In genomic region chr16:1448536-1449116, GRCh38 we compare ENCODE assay signal across 2 cellular contexts.
TF ChIP-seq lines count a peak whose summit lies in the region.

No MANE protein-coding gene starts in this region.

TF ChIP-seq in IMR-90, 13 proteins besides CTCF, POLR2A, EP300 and RAD21:
- TF ChIP-seq FOS (IDR thresholded peaks at IDR 0.05; ENCODE audit: low read depth, low read length) (no peak), USF2 (IDR thresholded peaks at IDR 0.05; ENCODE audit: low read depth, low read length) (no peak)
TF ChIP-seq in IMR-90: peak in this region for 0.

TF ChIP-seq in H1, 55 proteins besides CTCF, POLR2A, EP300 and RAD21:
- no peak for TF ChIP-seq TEAD4 (IDR thresholded peaks at IDR 0.05; ENCODE audit: low read depth, low read length)
- no peak for TF ChIP-seq BACH1 (IDR thresholded peaks at IDR 0.05; ENCODE audit: low read length)
- TF ChIP-seq SIN3A (conservative IDR thresholded peaks at IDR 0.05 in 1 of 2, IDR thresholded peaks at IDR 0.05 in 1 of 2; ENCODE audit: low read depth in 1 of 2, low read length in 2 of 2) = no peak
- TF ChIP-seq SIX5 (IDR thresholded peaks at IDR 0.05; ENCODE audit: low read depth, low read length) = no peak
- no peak for TF ChIP-seq POU5F1 (IDR thresholded peaks at IDR 0.05; ENCODE audit: low read depth, low read length)
- TF ChIP-seq YY1 (IDR thresholded peaks at IDR 0.05; ENCODE audit: low read depth, low read length) = no peak
- no peak for TF ChIP-seq NANOG (IDR thresholded peaks at IDR 0.05; ENCODE audit: insufficient read depth, low read depth, low read length, poor library complexity, severe bottlenecking)
- TF ChIP-seq KDM4A (IDR thresholded peaks at IDR 0.05; ENCODE audit: low read depth, low read length, severe bottlenecking) = no peak
- no peak for TF ChIP-seq JUND (IDR thresholded peaks at IDR 0.05; ENCODE audit: low read length)
- TF ChIP-seq CHD2 (IDR thresholded peaks at IDR 0.05; ENCODE audit: low read length) = no peak
- no peak for TF ChIP-seq GABPA (IDR thresholded peaks at IDR 0.05; ENCODE audit: borderline replicate concordance, insufficient read depth, low read length)
- TF ChIP-seq EGR1 (IDR thresholded peaks at IDR 0.05; ENCODE audit: borderline replicate concordance, low read depth, low read length) = no peak
- no peak for TF ChIP-seq HDAC6 (IDR thresholded peaks at IDR 0.05; ENCODE audit: low read depth, low read length)
- no peak for TF ChIP-seq BCL11A (IDR thresholded peaks at IDR 0.05; ENCODE audit: low read depth in 2 of 2, low read length in 2 of 2)
- no peak for TF ChIP-seq CTBP2 (IDR thresholded peaks at IDR 0.05; ENCODE audit: borderline replicate concordance, insufficient read depth, insufficient read length, low read length)
- no peak for TF ChIP-seq ATF3 (IDR thresholded peaks at IDR 0.05; ENCODE audit: insufficient read depth, low read depth, low read length)
- no peak for TF ChIP-seq NRF1 (IDR thresholded peaks at IDR 0.05; ENCODE audit: low read depth, low read length)
- TF ChIP-seq GTF2F1 (IDR thresholded peaks at IDR 0.05; ENCODE audit: borderline replicate concordance, low read depth, low read length) = no peak
- no peak for TF ChIP-seq MAX (IDR thresholded peaks at IDR 0.05)
